ENCODE assay signal across 9 cellular contexts in the genomic region with DNA sequence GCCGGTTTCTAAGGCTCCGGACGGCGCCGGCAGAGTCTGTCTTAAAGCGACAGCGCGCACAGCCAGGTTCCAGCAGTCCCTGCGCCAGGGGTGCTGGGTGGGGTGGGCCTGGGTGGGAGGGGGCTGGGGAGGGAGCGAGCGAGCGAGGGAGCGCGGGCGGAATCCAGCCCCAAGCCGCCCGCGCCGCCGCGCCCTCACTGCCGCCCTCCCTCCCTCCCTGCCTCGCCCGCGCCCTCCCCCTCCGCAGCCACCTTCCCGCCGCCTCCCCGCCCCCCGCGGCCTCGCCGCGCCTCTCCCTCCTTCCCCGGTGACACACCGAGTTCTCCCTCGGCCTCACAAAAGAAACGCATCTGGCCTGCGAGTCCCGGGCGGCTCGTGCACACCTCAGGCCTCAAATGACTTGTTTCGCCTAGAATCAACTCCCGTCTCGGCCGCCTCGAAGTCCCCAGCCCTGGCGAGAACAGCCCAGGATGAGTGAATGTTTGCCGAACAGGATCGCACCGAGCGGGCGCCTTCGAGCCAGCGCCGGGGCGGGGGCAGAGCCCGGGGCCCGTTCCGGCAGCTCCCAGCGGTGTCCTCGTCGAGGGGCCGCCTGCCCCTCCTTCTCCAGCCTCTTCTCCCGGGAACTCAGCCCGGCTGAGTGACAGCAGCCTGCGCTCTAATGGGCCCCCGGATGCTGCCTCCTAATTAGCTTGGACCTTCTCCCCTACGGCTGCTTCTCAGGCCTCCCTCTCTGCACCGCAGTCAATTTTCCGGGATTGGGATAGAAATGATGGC. TPM values are rescaled to one million over a fixed set of nuclear protein-coding genes. Genes with fewer than 3 reads are reported as not detected.
DNase-seq lines count a peak whose midpoint lies in the region; ATAC-seq and TF ChIP-seq lines count a peak whose summit lies in the region.
"Had no signal": no experiment of that assay in that cellular context is flagged by ENCODE, and none has a peak within 500 bp of the region (broad histone marks: within the 10 kb centered on the region; RNA-seq: fewer than 3 reads in every experiment).

A gene (minus strand): TSS at position 43 of the 777 bp plus-strand sequence. CDS start 347 bp downstream, outside the sequence.

- POLR2A ChIA-PET in AG04449 (lab: Yijun Ruan, JAX) = interaction anchor here (0.9 kb wide), 1 partner anchor 189 kb away, joined by 3 read pairs; a partner anchor contains a TSS

- intact Hi-C loops in spleen (cut with DNase I; ENCODE audit: low total_unique reads) = no loop called here

- peak; percentile 42 for ATAC-seq in GM21423 (IDR thresholded peaks at IDR 0.05; ENCODE audit: unreplicated experiment)
- ATAC-seq in GM18517 (IDR thresholded peaks at IDR 0.05; ENCODE audit: unreplicated experiment) = no peak

- H3K27me3 ChIP-seq in iPS DF 6.9 (ENCODE audit: control insufficient read depth, insufficient read depth, low read length) = peaks cover 84% of the 10 kb centered on the region
- peaks cover 24 to 100% (median 100%) of the 10 kb centered on the region in 7 donors for H3K27me3 ChIP-seq in spleen (replicated peaks in 1 of 7)

- H3K9me3 ChIP-seq in iPS DF 6.9 (ENCODE audit: control insufficient read depth, insufficient read depth, low read length) (no peaks in the 10 kb centered on the region), spleen (peaks cover 0 to 1% (median 0%) of the 10 kb centered on the region in 8 donors)
- H3K9me3 ChIP-seq: neutrophil had no signal

- H3K4me1 ChIP-seq in iPS DF 6.9 (ENCODE audit: control insufficient read depth, insufficient read depth, low read length) (peaks cover 4% of the 10 kb centered on the region; the same call in 1 of the 2 replicates), spleen (peaks cover 32 to 67% (median 54%) of the 10 kb centered on the region in 6 donors)

- H3K27ac ChIP-seq in iPS DF 6.9 (ENCODE audit: low read length) (no peak within 1 kb of the TSS), spleen (no peak within 1 kb of the TSS)
- H3K27ac ChIP-seq: neutrophil had no signal

- no peak for TF ChIP-seq CTCF in AG04449 (IDR thresholded peaks at IDR 0.05; ENCODE audit: insufficient read depth, low read length, missing control alignments)
- no peak for TF ChIP-seq CTCF in spleen (IDR thresholded peaks at IDR 0.05 in 8 of 11, conservative IDR thresholded peaks at IDR 0.05 in 3 of 11)

- TF ChIP-seq POLR2A in spleen (IDR thresholded peaks at IDR 0.05) = no peak

- peak within 1 kb of the TSS; percentile 72 for H3K4me3 ChIP-seq in AG04449 (ENCODE audit: low read depth, low read length)
- H3K4me3 ChIP-seq in iPS DF 6.9 (ENCODE audit: low read length) = peak within 1 kb of the TSS; percentile 10; the same call in 1 of the 2 replicates
- H3K4me3 ChIP-seq in spleen = peak within 1 kb of the TSS; percentile 9 to 67 (median 42)

- no CpG with 5 or more reads among the region's 71 CpGs for WGBS in iPS DF 6.9 (ENCODE audit: insufficient coverage, insufficient read length)
- 4 to 10% (median 6%) methylated on average over 8 to 58 of the region's 71 CpGs for WGBS in spleen, 5 donors

- no peak for DNase-seq in AG04449 (ENCODE audit: low read depth, low spot score)
- peak; percentile 33 to 69 for DNase-seq in NCI-H524 (lab: John Stamatoyannopoulos, UW)
- DNase-seq in activated naive CD4-positive, alpha-beta T cell treated with anti-CD3 and anti-CD28 coated beads, Interleukin-2, amount 50 U/mL, for 16 hours = peak; percentile 36
- no peak for DNase-seq in iPS DF 6.9 (ENCODE audit: low read depth, low spot score)
- no peak for DNase-seq in spleen
- DNase-seq in GDM1 (lab: John Stamatoyannopoulos, UW) = no peak

- H3K36me3 ChIP-seq in iPS DF 6.9 (ENCODE audit: control insufficient read depth, insufficient read depth, low read length) = no peaks in the 10 kb centered on the region
- no peaks in the 10 kb centered on the region for H3K36me3 ChIP-seq in spleen
- H3K36me3 ChIP-seq: neutrophil had no signal

- CTCF ChIA-PET in AG04449 (lab: Yijun Ruan, JAX) = interaction anchor here (1.5 to 3.5 kb wide), 2 partner anchors 149 to 157 kb away, joined by 3 to 10 read pairs; no protein-coding TSS in a partner anchor

RNA-seq across cellular contexts. Expression of the gene that starts here (rescaled TPM):
- total RNA-seq in spleen = under 1 TPM in 1 of 7 donors, not detected in 6; 0.98 TPM
- under 1 TPM; 0.04 to 0.38 (median 0.09) TPM for polyA plus RNA-seq in spleen

Comparison
In these comparisons a context has a peak if more than half of its experiments do, and no peak if none do; other contexts are left out.
1. DNase-seq: peak in NCI-H524 (2 of 2) and activated naive CD4-positive, alpha-beta T cell treated with anti-CD3 and anti-CD28 coated beads, Interleukin-2, amount 50 U/mL, for 16 hours (single experiment); none in AG04449 (single experiment), iPS DF 6.9 (single experiment), spleen (single experiment) and GDM1 (single experiment).
2. H3K4me3 ChIP-seq: peak in every context shown above with its lines; median percentile 72 in AG04449; 42 in spleen; 10 in iPS DF 6.9.